8 cellular contexts compared by ENCODE assay signal in the genomic region with DNA sequence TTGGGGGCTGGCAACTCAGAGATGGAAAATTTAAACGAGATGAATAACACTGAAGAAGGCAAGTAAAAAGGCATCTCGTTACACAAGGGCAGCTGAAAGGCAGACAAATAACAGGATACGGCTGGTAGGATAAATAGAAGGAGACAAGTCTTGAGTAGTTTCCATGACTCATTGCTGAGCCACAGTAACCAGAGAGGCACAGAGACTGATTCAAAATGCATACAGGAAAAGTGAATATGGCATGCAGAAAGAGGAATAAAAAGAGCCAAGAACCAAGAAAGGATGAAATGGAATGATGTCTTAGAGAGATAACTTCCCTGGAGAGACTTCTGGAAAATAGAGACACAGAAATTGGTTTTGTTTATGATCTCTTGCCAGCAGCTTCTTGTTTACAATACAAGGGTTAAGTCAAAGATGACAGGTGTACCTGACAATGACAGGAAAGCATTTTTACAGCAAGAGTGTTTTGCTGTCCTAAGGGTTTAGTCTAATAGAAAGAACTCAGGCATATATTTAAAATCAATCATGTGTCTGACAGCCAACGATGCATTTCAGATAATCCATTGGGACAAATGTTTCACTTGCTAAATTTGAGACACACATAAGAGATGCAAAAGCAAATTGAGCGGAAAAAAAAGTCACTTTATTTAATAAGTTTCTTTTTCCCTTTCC.
DNase-seq lines count a peak whose midpoint lies in the region; ATAC-seq, FAIRE-seq and TF ChIP-seq lines count a peak whose summit lies in the region.

No MANE protein-coding gene starts in this region.

- no peak overlapping the region for H3K4me3 ChIP-seq in K562

- H3K4me2 ChIP-seq in K562 (ENCODE audit: insufficient read depth, low read length) = peak overlapping the region; percentile 51; the same call in 1 of the 2 replicates

- H3K9me3 ChIP-seq in K562 (replicated peaks; ENCODE audit: control insufficient read depth, insufficient read depth, low read depth, low read length) = no peaks in the 10 kb centered on the region

- TF ChIP-seq CTCF in K562 (IDR thresholded peaks at IDR 0.05 in 2 of 3, conservative IDR thresholded peaks at IDR 0.05 in 1 of 3; ENCODE audit: insufficient read depth in 2 of 3, low read depth in 1 of 3, low read length in 3 of 3) = no peak

- H3K4me1 ChIP-seq in K562 (replicated peaks in 1 of 2; ENCODE audit: control insufficient read depth in 2 of 2, insufficient read depth in 2 of 2, low read length in 2 of 2) = peaks cover 3 to 35% of the 10 kb centered on the region in 2 experiments

- H3K27me3 ChIP-seq in K562 (ENCODE audit: control insufficient read depth in 2 of 2, insufficient read depth in 2 of 2, low read length in 2 of 2) = no peaks in the 10 kb centered on the region

- no peak; the same call in 1 of the 2 replicates for TF ChIP-seq EP300 in K562 (IDR thresholded peaks at IDR 0.05; ENCODE audit: low read length)

- WGBS in K562 (ENCODE audit: insufficient coverage, low coverage, missing lambda C conversion rate) = 18% methylated on average over 5 of the region's 5 CpGs

- no peaks in the 10 kb centered on the region for H4K20me1 ChIP-seq in K562 (replicated peaks; ENCODE audit: control insufficient read depth, insufficient read depth, low read length)

- CTCF ChIA-PET in K562 (lab: Yijun Ruan, JAX; ENCODE audit: low intra/inter-chr PET ratio) = no interaction called here

- in situ Hi-C loops in K562 (cut with MboI) (no loop called here), G401 (cut with HindIII; ENCODE audit: low sequenced_read_pairs) (no loop called here)

- intact Hi-C loops in K562 (cut with micrococcal nuclease) = loop anchor here (2.0 kb wide), 1 partner anchor 31 kb away; no protein-coding TSS in a partner anchor

- no peaks in the 10 kb centered on the region for H3K9me1 ChIP-seq in K562 (ENCODE audit: control insufficient read depth, insufficient read depth, low read length)

- ATAC-seq in K562 (peak; percentile 81), GM18909 (IDR thresholded peaks at IDR 0.05; ENCODE audit: poor library complexity, unreplicated experiment) (no peak)

- no peaks in the 10 kb centered on the region; the same call in 2 of the 3 replicates for H3K36me3 ChIP-seq in K562 (ENCODE audit: control insufficient read depth, insufficient read depth, low read length)

- POLR2A ChIA-PET in K562 (lab: Yijun Ruan, JAX) = interaction anchor here (0.5 to 1.6 kb wide), 2 partner anchors 16 to 105 kb away, joined by 3 to 5 read pairs; no protein-coding TSS in a partner anchor

- H3K9ac ChIP-seq in K562 (ENCODE audit: insufficient read depth in 1 of 2, low read depth in 2 of 2, low read length in 2 of 2) = peak overlapping the region in 1 of 2 experiments; percentile 30; a peak in 1 of 4 replicates

- DNase-seq in GM04503 (ENCODE audit: low read depth) (peak; percentile 77), NCI-H187 (lab: John Stamatoyannopoulos, UW) (peak; percentile 14 to 54), K562 (ENCODE audit: extremely low read depth in 1 of 4, low spot score in 3 of 4) (peak; percentile 17 to 64 (median 32)), non-pigmented ciliary epithelial cell (ENCODE audit: low read depth) (peak; percentile 84), G401 (ENCODE audit: low spot score) (no peak), activated gamma-delta T cell (lab: John Stamatoyannopoulos, UW) (no peak), NOMO-1 treated with DMSO at 0.1 percent for 48 hours (lab: John Stamatoyannopoulos, UW; ENCODE audit: unreplicated experiment) (no peak)

- H3K27ac ChIP-seq in K562 (ENCODE audit: extremely low read depth, low read depth, low read length) = peak overlapping the region; percentile 68; the same call in 2 of the 3 replicates

- peaks cover 34% of the 10 kb centered on the region for H3K79me2 ChIP-seq in K562 (ENCODE audit: control insufficient read depth, insufficient read depth, low read length)

- no peak for TF ChIP-seq POLR2A in K562 (conservative IDR thresholded peaks at IDR 0.05)

- FAIRE-seq in K562 (lab: Jason Lieb, UNC) = peak; percentile 49

- no peak for TF ChIP-seq RAD21 in K562 (CRISPR knock-in tag; conservative IDR thresholded peaks at IDR 0.05 in 1 of 2, IDR thresholded peaks at IDR 0.05 in 1 of 2)

- no TSS peak for BruUV-seq in K562 (replicated peaks; lab: Mats Ljungman, UMichigan)

- peak overlapping the region; percentile 72 for H2AFZ ChIP-seq in K562 (ENCODE audit: low read depth, low read length)

TF ChIP-seq in K562, 482 proteins besides CTCF, POLR2A, EP300 and RAD21 (continues in another document):
- no peak for TF ChIP-seq TAL1 (IDR thresholded peaks at IDR 0.05)
- TF ChIP-seq NFE2 (IDR thresholded peaks at IDR 0.05; ENCODE audit: low read depth) = peak; percentile 50; the same call in 1 of the 2 replicates
- TF ChIP-seq, protein P1, sequence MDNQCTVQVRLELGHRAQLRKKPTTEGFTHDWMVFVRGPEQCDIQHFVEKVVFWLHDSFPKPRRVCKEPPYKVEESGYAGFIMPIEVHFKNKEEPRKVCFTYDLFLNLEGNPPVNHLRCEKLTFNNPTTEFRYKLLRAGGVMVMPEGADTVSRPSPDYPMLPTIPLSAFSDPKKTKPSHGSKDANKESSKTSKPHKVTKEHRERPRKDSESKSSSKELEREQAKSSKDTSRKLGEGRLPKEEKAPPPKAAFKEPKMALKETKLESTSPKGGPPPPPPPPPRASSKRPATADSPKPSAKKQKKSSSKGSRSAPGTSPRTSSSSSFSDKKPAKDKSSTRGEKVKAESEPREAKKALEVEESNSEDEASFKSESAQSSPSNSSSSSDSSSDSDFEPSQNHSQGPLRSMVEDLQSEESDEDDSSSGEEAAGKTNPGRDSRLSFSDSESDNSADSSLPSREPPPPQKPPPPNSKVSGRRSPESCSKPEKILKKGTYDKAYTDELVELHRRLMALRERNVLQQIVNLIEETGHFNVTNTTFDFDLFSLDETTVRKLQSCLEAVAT (IDR thresholded peaks at IDR 0.05) = peak in 1 of 2 experiments; percentile 43; a peak in 1 of 4 replicates
- peak; percentile 34 for TF ChIP-seq SMARCA4 (IDR thresholded peaks at IDR 0.05)
- TF ChIP-seq ZNF436 (CRISPR knock-in tag; IDR thresholded peaks at IDR 0.05) = no peak
- no peak for TF ChIP-seq HMG20B (CRISPR knock-in tag; IDR thresholded peaks at IDR 0.05)
- TF ChIP-seq SMARCA5 (IDR thresholded peaks at IDR 0.05) = peak; percentile 70; the same call in 1 of the 2 replicates
- TF ChIP-seq, protein P2, sequence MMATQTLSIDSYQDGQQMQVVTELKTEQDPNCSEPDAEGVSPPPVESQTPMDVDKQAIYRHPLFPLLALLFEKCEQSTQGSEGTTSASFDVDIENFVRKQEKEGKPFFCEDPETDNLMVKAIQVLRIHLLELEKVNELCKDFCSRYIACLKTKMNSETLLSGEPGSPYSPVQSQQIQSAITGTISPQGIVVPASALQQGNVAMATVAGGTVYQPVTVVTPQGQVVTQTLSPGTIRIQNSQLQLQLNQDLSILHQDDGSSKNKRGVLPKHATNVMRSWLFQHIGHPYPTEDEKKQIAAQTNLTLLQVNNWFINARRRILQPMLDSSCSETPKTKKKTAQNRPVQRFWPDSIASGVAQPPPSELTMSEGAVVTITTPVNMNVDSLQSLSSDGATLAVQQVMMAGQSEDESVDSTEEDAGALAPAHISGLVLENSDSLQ (IDR thresholded peaks at IDR 0.05) = peak; percentile 47
- TF ChIP-seq DPF2 (IDR thresholded peaks at IDR 0.05) = peak; percentile 66
- 0 out of 2 replicates have a peak, but pooled peaks have one; percentile 8 for TF ChIP-seq TEAD4 (IDR thresholded peaks at IDR 0.05; ENCODE audit: low read length)
- TF ChIP-seq TEAD4 (CRISPR knock-in tag; IDR thresholded peaks at IDR 0.05; ENCODE audit: borderline replicate concordance) = no peak
- 0 out of 4 replicates have a peak, but pooled peaks of 1 of the 2 experiments have one; percentile 19 for TF ChIP-seq SIN3A (IDR thresholded peaks at IDR 0.05; ENCODE audit: borderline replicate concordance in 2 of 2, control insufficient read depth in 1 of 2, low read depth in 2 of 2, low read length in 2 of 2)
- TF ChIP-seq, protein P3, sequence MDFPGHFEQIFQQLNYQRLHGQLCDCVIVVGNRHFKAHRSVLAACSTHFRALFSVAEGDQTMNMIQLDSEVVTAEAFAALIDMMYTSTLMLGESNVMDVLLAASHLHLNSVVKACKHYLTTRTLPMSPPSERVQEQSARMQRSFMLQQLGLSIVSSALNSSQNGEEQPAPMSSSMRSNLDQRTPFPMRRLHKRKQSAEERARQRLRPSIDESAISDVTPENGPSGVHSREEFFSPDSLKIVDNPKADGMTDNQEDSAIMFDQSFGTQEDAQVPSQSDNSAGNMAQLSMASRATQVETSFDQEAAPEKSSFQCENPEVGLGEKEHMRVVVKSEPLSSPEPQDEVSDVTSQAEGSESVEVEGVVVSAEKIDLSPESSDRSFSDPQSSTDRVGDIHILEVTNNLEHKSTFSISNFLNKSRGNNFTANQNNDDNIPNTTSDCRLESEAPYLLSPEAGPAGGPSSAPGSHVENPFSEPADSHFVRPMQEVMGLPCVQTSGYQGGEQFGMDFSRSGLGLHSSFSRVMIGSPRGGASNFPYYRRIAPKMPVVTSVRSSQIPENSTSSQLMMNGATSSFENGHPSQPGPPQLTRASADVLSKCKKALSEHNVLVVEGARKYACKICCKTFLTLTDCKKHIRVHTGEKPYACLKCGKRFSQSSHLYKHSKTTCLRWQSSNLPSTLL (IDR thresholded peaks at IDR 0.05) = no peak
- TF ChIP-seq C11orf30 (IDR thresholded peaks at IDR 0.05; ENCODE audit: low read depth) = peak; percentile 29; the same call in 1 of the 2 replicates
- peak; percentile 62 for TF ChIP-seq ZFP36 (IDR thresholded peaks at IDR 0.05; ENCODE audit: low read depth, low read length, partially characterized antibody)
- TF ChIP-seq RBM25 (IDR thresholded peaks at IDR 0.05; ENCODE audit: low read depth, low read length, severe bottlenecking) = peak; percentile 32
- TF ChIP-seq BCOR (IDR thresholded peaks at IDR 0.05) = peak; percentile 63; the same call in 1 of the 2 replicates
- TF ChIP-seq NFRKB (IDR thresholded peaks at IDR 0.05; ENCODE audit: low read depth) = no peak; the same call in 1 of the 2 replicates
- TF ChIP-seq DDX20 (tag; IDR thresholded peaks at IDR 0.05; ENCODE audit: low read depth) = no peak
- TF ChIP-seq BRD9 (IDR thresholded peaks at IDR 0.05; ENCODE audit: low read depth, partially characterized antibody) = peak; percentile 57
- no peak for TF ChIP-seq PTBP1 (IDR thresholded peaks at IDR 0.05; ENCODE audit: low read depth, low read length)
- peak; percentile 37 for TF ChIP-seq ZNF316 (IDR thresholded peaks at IDR 0.05)
- TF ChIP-seq EHMT2 (IDR thresholded peaks at IDR 0.05) = peak; percentile 70; the same call in 1 of the 2 replicates
- TF ChIP-seq SMARCE1 (IDR thresholded peaks at IDR 0.05) = peak; percentile 65; the same call in 1 of the 2 replicates
- no peak for TF ChIP-seq BRF1 (IDR thresholded peaks at IDR 0.05; ENCODE audit: borderline replicate concordance, extremely low read depth, insufficient read length)
- TF ChIP-seq JUND (IDR thresholded peaks at IDR 0.05; ENCODE audit: borderline replicate concordance, low read depth, low read length) = peak; percentile 76
- TF ChIP-seq JUND (tag; IDR thresholded peaks at IDR 0.05; ENCODE audit: borderline replicate concordance, low read depth, low read length) = no peak; the same call in 2 of the 3 replicates

Comparison
In these comparisons a context has a peak if more than half of its experiments do, and no peak if none do; other contexts are left out.
1. DNase-seq: peak in GM04503 (single experiment), NCI-H187 (2 of 2), K562 (4 of 4) and non-pigmented ciliary epithelial cell (single experiment); none in G401 (single experiment), activated gamma-delta T cell (single experiment) and NOMO-1 treated with DMSO at 0.1 percent for 48 hours (single experiment).